Comparison of ENCODE assay signal across 19 cellular contexts in genomic region chr2:53964987-53965687, GRCh38. TPM values are rescaled to one million over a fixed set of nuclear protein-coding genes. Genes with fewer than 3 reads are reported as not detected.
DNase-seq lines count a peak whose midpoint lies in the region; ATAC-seq, FAIRE-seq and TF ChIP-seq lines count a peak whose summit lies in the region.
"Had no signal": no experiment of that assay in that cellular context is flagged by ENCODE, and none has a peak within 500 bp of the region (broad histone marks: within the 10 kb centered on the region; RNA-seq: fewer than 3 reads in every experiment).

No MANE protein-coding gene starts in this region.

- FAIRE-seq in HepG2 (lab: Jason Lieb, UNC) = no peak

- no peaks in the 10 kb centered on the region for H3K9me2 ChIP-seq in SU-DHL-6 (replicated peaks; ENCODE audit: insufficient read depth, low read length)

- peaks cover 64% of the 10 kb centered on the region for H4K20me1 ChIP-seq in HepG2 (ENCODE audit: insufficient read depth, low read length)
- peaks cover 23% of the 10 kb centered on the region; the same call in 1 of the 2 replicates for H4K20me1 ChIP-seq in SU-DHL-6 (ENCODE audit: low read depth, low read length)

- H3K79me2 ChIP-seq in HepG2 (ENCODE audit: insufficient read depth, low read length) (peaks cover 100% of the 10 kb centered on the region), SU-DHL-6 (ENCODE audit: insufficient read depth, low read length) (peaks cover 100% of the 10 kb centered on the region)

- ATAC-seq in HepG2 (no peak), right lobe of liver (no peak), GM21786 (IDR thresholded peaks at IDR 0.05; ENCODE audit: unreplicated experiment) (no peak)
- no peak for ATAC-seq in stimulated activated memory B cell treated with anti-CD40 and anti-IgM and Interleukin-4, amounts not matched to agents 10 μg/mL and 1 μg/mL and 100 μg/mL, for 72 hours
- ATAC-seq in activated T-cell treated with anti-CD3 and anti-CD28 coated beads, Interleukin-2, amount 50 U/mL, for 4 hours = no peak
- ATAC-seq: lower lobe of right lung had no signal

- no TSS peak for BruUV-seq in HepG2 (replicated peaks; lab: Mats Ljungman, UMichigan)

- CTCF ChIA-PET in HepG2 (lab: Yijun Ruan, JAX; ENCODE audit: low intra/inter-chr PET ratio, low total read pairs) = no interaction called here

- TF ChIP-seq CTCF in HepG2 (CRISPR knock-in tag; IDR thresholded peaks at IDR 0.05) (no peak), right lobe of liver (IDR thresholded peaks at IDR 0.05) (no peak), SU-DHL-6 (IDR thresholded peaks at IDR 0.05; ENCODE audit: insufficient read depth, low read length, poor library complexity, severe bottlenecking) (no peak), endothelial cell (IDR thresholded peaks at IDR 0.05; ENCODE audit: unreplicated experiment) (no peak)

- H3K9ac ChIP-seq in HepG2 (ENCODE audit: insufficient read depth, low read depth, low read length) = no peak overlapping the region
- no peak overlapping the region; the same call in 1 of the 2 replicates for H3K9ac ChIP-seq in SU-DHL-6 (ENCODE audit: low read length)

- H3K9me3 ChIP-seq in HepG2 (ENCODE audit: low read length) (no peaks in the 10 kb centered on the region), right lobe of liver (no peaks in the 10 kb centered on the region), SU-DHL-6 (ENCODE audit: insufficient read depth, low read length) (no peaks in the 10 kb centered on the region)
- H3K9me3 ChIP-seq: lower lobe of right lung, uterus had no signal

- H3K4me2 ChIP-seq in HepG2 (ENCODE audit: low read depth, low read length) (0 out of 2 replicates have a peak overlapping the region, but pooled peaks have one; percentile 0), SU-DHL-6 (ENCODE audit: low read depth, low read length, poor library complexity, severe bottlenecking) (peak overlapping the region; percentile 48)

- TF ChIP-seq EP300 in HepG2 (IDR thresholded peaks at IDR 0.05; ENCODE audit: low read depth in 2 of 2, low read length in 2 of 2) (no peak), HepG2 (CRISPR knock-in tag; IDR thresholded peaks at IDR 0.05; ENCODE audit: borderline replicate concordance) (no peak)

- no peak for TF ChIP-seq RAD21 in HepG2 (CRISPR knock-in tag; IDR thresholded peaks at IDR 0.05)

- no peaks in the 10 kb centered on the region; a peak in 1 of 5 replicates for H3K27me3 ChIP-seq in HepG2 (ENCODE audit: control insufficient read depth in 1 of 2, insufficient read depth in 2 of 2, low read length in 2 of 2)
- H3K27me3 ChIP-seq in right lobe of liver = no peaks in the 10 kb centered on the region
- H3K27me3 ChIP-seq in SU-DHL-6 (ENCODE audit: low read length) = no peaks in the 10 kb centered on the region
- H3K27me3 ChIP-seq: uterus had no signal

- H3K4me1 ChIP-seq in HepG2 (ENCODE audit: insufficient read depth, low read length) (peaks cover 70% of the 10 kb centered on the region), right lobe of liver (peaks cover 0 to 27% (median 3%) of the 10 kb centered on the region in 4 donors)
- H3K4me1 ChIP-seq: uterus had no signal

- H3K4me3 Mint-ChIP-seq in endothelial cell (ENCODE audit: unreplicated experiment) = peak overlapping the region; percentile 53
- H3K4me3 Mint-ChIP-seq in stimulated activated memory B cell treated with anti-CD40 and anti-IgM and Interleukin-4, amounts not matched to agents 10 μg/mL and 1 μg/mL and 100 μg/mL, for 72 hours = no peak overlapping the region
- H3K4me3 Mint-ChIP-seq in activated T-cell treated with anti-CD3 and anti-CD28 coated beads, Interleukin-2, amount 50 U/mL, for 4 hours = no peak overlapping the region
- H3K4me3 Mint-ChIP-seq: activated CD4-positive, alpha-beta T cell treated with anti-CD3 and anti-CD28 coated beads, Interleukin-2, amount 10 ng/mL, durations not matched to agents 24 days and 14 days; stimulated activated effector memory CD8-positive, alpha-beta T cell treated with anti-CD3 and anti-CD28 coated beads, Interleukin-12 subunit alpha, Interleukin-12 subunit beta, amount 100 ng/mL, for 72 hours had no signal

- in situ Hi-C loops in HepG2 (cut with HindIII; ENCODE audit: extremely low pct_ligation_motif_present, low pct_unique_long_range_greater_than_20kb) = no loop called here

- peaks cover 17% of the 10 kb centered on the region for H3K36me3 Mint-ChIP-seq in endothelial cell (ENCODE audit: low read depth, unreplicated experiment)
- peaks cover 14% of the 10 kb centered on the region for H3K36me3 Mint-ChIP-seq in stimulated activated memory B cell treated with anti-CD40 and anti-IgM and Interleukin-4, amounts not matched to agents 10 μg/mL and 1 μg/mL and 100 μg/mL, for 72 hours
- H3K36me3 Mint-ChIP-seq in activated T-cell treated with anti-CD3 and anti-CD28 coated beads, Interleukin-2, amount 50 U/mL, for 4 hours (ENCODE audit: insufficient read depth) = peaks cover 6% of the 10 kb centered on the region

- H3K36me3 ChIP-seq in HepG2 (replicated peaks in 1 of 2; ENCODE audit: control insufficient read depth in 1 of 2, insufficient read depth in 2 of 2, low read length in 2 of 2) (no peaks in the 10 kb centered on the region; a peak in 1 of 5 replicates), right lobe of liver (no peaks in the 10 kb centered on the region), SU-DHL-6 (ENCODE audit: low read length) (no peaks in the 10 kb centered on the region)
- H3K36me3 ChIP-seq: lower lobe of right lung, uterus had no signal

- no peaks in the 10 kb centered on the region for H3K9me3 Mint-ChIP-seq in endothelial cell (ENCODE audit: unreplicated experiment)
- H3K9me3 Mint-ChIP-seq in stimulated activated memory B cell treated with anti-CD40 and anti-IgM and Interleukin-4, amounts not matched to agents 10 μg/mL and 1 μg/mL and 100 μg/mL, for 72 hours = no peaks in the 10 kb centered on the region
- no peaks in the 10 kb centered on the region for H3K9me3 Mint-ChIP-seq in activated T-cell treated with anti-CD3 and anti-CD28 coated beads, Interleukin-2, amount 50 U/mL, for 4 hours
- H3K9me3 Mint-ChIP-seq: activated CD4-positive, alpha-beta T cell treated with anti-CD3 and anti-CD28 coated beads, Interleukin-2, amount 10 ng/mL, durations not matched to agents 24 days and 14 days; stimulated activated effector memory CD8-positive, alpha-beta T cell treated with anti-CD3 and anti-CD28 coated beads, Interleukin-12 subunit alpha, Interleukin-12 subunit beta, amount 100 ng/mL, for 72 hours had no signal

- no peak overlapping the region for H3K27ac ChIP-seq in HepG2 (ENCODE audit: extremely low read length, insufficient read depth, low read length)
- no peak overlapping the region for H3K27ac ChIP-seq in right lobe of liver
- peak overlapping the region; percentile 11; the same call in 1 of the 2 replicates for H3K27ac ChIP-seq in SU-DHL-6 (ENCODE audit: low read depth, low read length)
- H3K27ac ChIP-seq: lower lobe of right lung had no signal

- H2AFZ ChIP-seq in HepG2 (ENCODE audit: low read length) = no peak overlapping the region
- no peak overlapping the region for H2AFZ ChIP-seq in SU-DHL-6 (ENCODE audit: low read depth, low read length, severe bottlenecking)

- intact Hi-C loops in HepG2 (cut with micrococcal nuclease; ENCODE audit: unreplicated experiment) (no loop called here), right lobe of liver (cut with DNase I) (no loop called here)

- no peak overlapping the region for H3K4me3 ChIP-seq in HepG2 (replicated peaks in 1 of 3; ENCODE audit: insufficient read depth in 1 of 3, low read depth in 2 of 3, low read length in 3 of 3)
- no peak overlapping the region for H3K4me3 ChIP-seq in right lobe of liver
- no peak overlapping the region for H3K4me3 ChIP-seq in SU-DHL-6 (ENCODE audit: insufficient read depth, low read length, poor library complexity, severe bottlenecking)
- H3K4me3 ChIP-seq: lower lobe of right lung, uterus had no signal

- H3K4me1 Mint-ChIP-seq in endothelial cell (ENCODE audit: unreplicated experiment) = peaks cover 61% of the 10 kb centered on the region
- H3K4me1 Mint-ChIP-seq in stimulated activated memory B cell treated with anti-CD40 and anti-IgM and Interleukin-4, amounts not matched to agents 10 μg/mL and 1 μg/mL and 100 μg/mL, for 72 hours = peaks cover 90% of the 10 kb centered on the region
- peaks cover 75% of the 10 kb centered on the region for H3K4me1 Mint-ChIP-seq in activated T-cell treated with anti-CD3 and anti-CD28 coated beads, Interleukin-2, amount 50 U/mL, for 4 hours (ENCODE audit: low read depth)

- peak overlapping the region; percentile 94 for H3K27ac Mint-ChIP-seq in endothelial cell (ENCODE audit: unreplicated experiment)
- H3K27ac Mint-ChIP-seq in stimulated activated memory B cell treated with anti-CD40 and anti-IgM and Interleukin-4, amounts not matched to agents 10 μg/mL and 1 μg/mL and 100 μg/mL, for 72 hours = peak overlapping the region; percentile 59
- H3K27ac Mint-ChIP-seq: activated CD4-positive, alpha-beta T cell treated with anti-CD3 and anti-CD28 coated beads, Interleukin-2, amount 10 ng/mL, durations not matched to agents 24 days and 14 days; stimulated activated effector memory CD8-positive, alpha-beta T cell treated with anti-CD3 and anti-CD28 coated beads, Interleukin-12 subunit alpha, Interleukin-12 subunit beta, amount 100 ng/mL, for 72 hours had no signal

- TF ChIP-seq POLR2A in HepG2 (IDR thresholded peaks at IDR 0.05; ENCODE audit: insufficient read depth in 1 of 2, low read depth in 2 of 2, low read length in 2 of 2) (no peak), right lobe of liver (IDR thresholded peaks at IDR 0.05) (no peak)

- POLR2A ChIA-PET in HepG2 (lab: Yijun Ruan, JAX) = no interaction called here

- DNase-seq in HepG2 (ENCODE audit: low spot score) = no peak
- DNase-seq in right lobe of liver = no peak
- no peak for DNase-seq in endothelial cell (ENCODE audit: low spot score)
- DNase-seq in activated T-cell treated with anti-CD3 and anti-CD28 coated beads, Interleukin-2, amount 50 U/mL, for 4 hours = no peak
- no peak for DNase-seq in cerebellar cortex (ENCODE audit: low spot score)
- DNase-seq: activated CD4-positive, alpha-beta T cell treated with anti-CD3 and anti-CD28 coated beads, Interleukin-2, amount 10 ng/mL, durations not matched to agents 24 days and 14 days; activated T-cell treated with anti-CD3 and anti-CD28 coated beads, Interleukin-2, amount 50 U/mL, for 1 hour; cortex of kidney; H7; lower lobe of right lung; NCI-H2107; occipital lobe; RPMI8226; T-helper 9 cell; uterus had no signal

- H3F3A ChIP-seq in SU-DHL-6 (ENCODE audit: insufficient read depth) = 0 out of 2 replicates have a peak, but pooled peaks cover 4% of the 10 kb centered on the region

- 95% methylated on average over 11 of the region's 11 CpGs for WGBS in HepG2 (ENCODE audit: low lambda C conversion rate)
- WGBS in right lobe of liver (ENCODE audit: insufficient coverage, low coverage, low lambda C conversion rate, missing lambda C conversion rate) = 91% methylated on average over 11 of the region's 11 CpGs

- peaks cover 10% of the 10 kb centered on the region for H3K27me3 Mint-ChIP-seq in endothelial cell (ENCODE audit: unreplicated experiment)
- H3K27me3 Mint-ChIP-seq in stimulated activated memory B cell treated with anti-CD40 and anti-IgM and Interleukin-4, amounts not matched to agents 10 μg/mL and 1 μg/mL and 100 μg/mL, for 72 hours = no peaks in the 10 kb centered on the region
- no peaks in the 10 kb centered on the region for H3K27me3 Mint-ChIP-seq in activated T-cell treated with anti-CD3 and anti-CD28 coated beads, Interleukin-2, amount 50 U/mL, for 4 hours (ENCODE audit: low read depth)
- H3K27me3 Mint-ChIP-seq: activated CD4-positive, alpha-beta T cell treated with anti-CD3 and anti-CD28 coated beads, Interleukin-2, amount 10 ng/mL, durations not matched to agents 24 days and 14 days had no signal

RNA-seq across cellular contexts. Expression of gene PSME4, which starts 5.7 kb away (rescaled TPM):
- total RNA-seq in HepG2 (2016; rRNA removed; fragmentation: Illumina TruSeq; extraction: Trizol) = 77.8 and 171 TPM in 2 replicates
- 22.4 and 25.4 TPM in 2 replicates for total RNA-seq in HepG2 (2016; cell fraction: cytosol; rRNA removed; fragmentation: Illumina TruSeq; extraction: Trizol; ENCODE audit: low read depth)
- total RNA-seq in HepG2 (2016; cell fraction: insoluble cytoplasmic fraction; rRNA removed; fragmentation: Illumina TruSeq; extraction: Trizol) = 73.6 and 173 TPM in 2 replicates
- total RNA-seq in HepG2 (2016; cell fraction: membrane; rRNA removed; fragmentation: Illumina TruSeq; extraction: Trizol) = 57.4 and 61.3 TPM in 2 replicates
- 131 and 137 TPM in 2 replicates for total RNA-seq in HepG2 (2016; cell fraction: nucleus; rRNA removed; fragmentation: Illumina TruSeq; extraction: Trizol)
- 49.5 and 52.1 TPM in 2 replicates for polyA plus RNA-seq in HepG2 (2011; rRNA removed)
- polyA plus RNA-seq in HepG2 (2011; cell fraction: cytosol; rRNA removed) = 26.0 and 41.8 TPM in 2 replicates
- polyA plus RNA-seq in HepG2 (2011; cell fraction: nucleus; rRNA removed) = 47.5 and 57.6 TPM in 2 replicates
- polyA plus RNA-seq in HepG2 (2012) = 67.8 and 68.1 TPM in 2 replicates
- polyA plus RNA-seq in HepG2 (2016; cell fraction: cytosol; fragmentation: Illumina TruSeq; extraction: Trizol; ENCODE audit: low read depth) = 7.1 and 8.9 TPM in 2 replicates
- 153 TPM in 2 replicates for polyA plus RNA-seq in HepG2 (2016; cell fraction: insoluble cytoplasmic fraction; fragmentation: Illumina TruSeq; extraction: Trizol; ENCODE audit: low read depth)
- 27.8 and 31.6 TPM in 2 replicates for polyA plus RNA-seq in HepG2 (2016; cell fraction: membrane; fragmentation: Illumina TruSeq; extraction: Trizol; ENCODE audit: low read depth)
- polyA plus RNA-seq in HepG2 (2016; cell fraction: nucleus; fragmentation: Illumina TruSeq; extraction: Trizol; ENCODE audit: insufficient read depth, low read depth) = 152 and 165 TPM in 2 replicates
- 42.9 and 46.9 TPM in 2 replicates for polyA minus RNA-seq in HepG2 (2011; rRNA and poly(A)+ RNA removed; ENCODE audit: low replicate concordance)
- 52.5 and 57.5 TPM in 2 replicates for polyA minus RNA-seq in HepG2 (2011; cell fraction: cytosol; rRNA and poly(A)+ RNA removed)
- polyA minus RNA-seq in HepG2 (2011; cell fraction: nucleus; rRNA and poly(A)+ RNA removed) = 158 and 180 TPM in 2 replicates
- total RNA-seq in right lobe of liver = 10 to 100 TPM; 28.1 to 36.7 (median 29.5) TPM
- total RNA-seq in endothelial cell (ENCODE audit: unreplicated experiment) = 106 TPM
- 10 to 100 TPM; 42.6 to 45.0 (median 43.7) TPM for total RNA-seq in activated T-cell treated with anti-CD3 and anti-CD28 coated beads, Interleukin-2, amount 50 U/mL, for 4 hours
